8 cellular contexts compared by ENCODE assay signal in the genomic region with DNA sequence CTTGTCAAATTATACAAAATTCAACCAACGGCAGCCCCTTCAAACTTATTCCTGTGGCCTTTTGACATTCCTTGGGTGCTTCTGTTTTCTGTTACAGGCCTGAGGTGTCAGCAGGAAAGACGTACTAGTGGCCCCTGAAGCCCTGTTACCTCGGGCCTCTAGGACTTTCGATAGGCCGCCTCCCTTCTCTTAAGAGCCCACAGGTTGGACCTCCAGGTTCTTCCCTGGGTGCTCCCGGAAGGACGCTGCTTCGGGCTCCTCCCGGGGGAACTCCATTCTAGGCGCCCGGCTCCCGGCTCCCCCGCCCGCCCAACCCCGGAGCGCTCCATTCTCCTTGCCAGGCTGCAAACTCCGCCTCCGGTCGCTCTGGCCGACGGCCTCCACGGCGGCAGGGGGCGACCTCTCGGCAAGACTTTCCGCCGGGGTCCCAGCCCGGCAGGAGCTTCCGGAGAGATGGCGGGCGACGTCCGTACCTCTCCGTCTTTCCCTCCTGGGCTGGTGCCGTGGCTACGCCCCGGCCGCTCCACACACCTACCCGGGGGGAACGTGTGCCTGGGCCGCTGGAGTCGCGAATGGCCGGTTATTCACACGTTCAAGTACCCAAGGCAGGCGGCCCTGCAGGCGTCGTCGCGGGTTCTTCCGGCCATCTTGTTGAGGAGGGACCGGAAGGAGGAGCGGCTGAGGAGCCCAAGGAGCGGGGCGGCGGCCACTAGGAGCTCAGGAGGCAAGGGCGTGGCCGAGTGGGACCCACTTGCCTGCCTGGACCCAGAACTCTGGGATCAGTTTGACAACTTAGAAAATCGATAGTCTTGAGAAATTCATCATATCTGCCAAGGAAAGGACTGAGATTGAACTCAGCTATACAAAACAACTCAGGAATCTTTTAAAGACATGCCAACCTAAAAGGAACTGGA. TPM values are rescaled to one million over a fixed set of nuclear protein-coding genes. Genes with fewer than 3 reads are reported as not detected.
DNase-seq lines count a peak whose midpoint lies in the region; ATAC-seq and TF ChIP-seq lines count a peak whose summit lies in the region.

No MANE protein-coding gene starts in this region.

- ATAC-seq in GM21717 (IDR thresholded peaks at IDR 0.05; ENCODE audit: unreplicated experiment): peak; percentile 98

- H3K9me3 ChIP-seq in osteoblast (ENCODE audit: low read depth, low read length): peaks cover 3% of the 10 kb centered on the region
- H3K9me3 ChIP-seq in testis: no peaks in the 10 kb centered on the region

- no peaks in the 10 kb centered on the region for H3K79me2 ChIP-seq in osteoblast (ENCODE audit: insufficient read depth, low read length)

- CTCF ChIA-PET in activated naive CD4-positive, alpha-beta T cell treated with anti-CD3 and anti-CD28 coated beads for 36 hours (lab: Charles Lee): interaction anchor here (0.5 to 1.4 kb wide), 18 partner anchors 14 to 296 kb away, joined by 3 to 6 read pairs (median 4); partner anchors contain the start of gene BOLA3

- H3K4me2 ChIP-seq in osteoblast (ENCODE audit: insufficient read depth, low read length): peak overlapping the region; percentile 91

- intact Hi-C loops in activated naive CD4-positive, alpha-beta T cell treated with anti-CD3 and anti-CD28 coated beads for 36 hours (cut with micrococcal nuclease): loop anchor here (1.0 to 2.0 kb wide), 6 partner anchors 27 to 886 kb away; partner anchors contain the start of genes BOLA3, CCT7, MOB1A and MTHFD2
- intact Hi-C loops in testis (cut with DNase I; ENCODE audit: low total_unique reads): no loop called here

- H3K4me3 Mint-ChIP-seq in activated naive CD4-positive, alpha-beta T cell treated with anti-CD3 and anti-CD28 coated beads for 36 hours: peak overlapping the region; percentile 82

- 3 to 5% methylated on average over 25 to 45 of the region's 59 CpGs for WGBS in testis, 2 donors

- DNase-seq in EH (ENCODE audit: low read depth) (peak; percentile 80), KBM-7 (peak; percentile 92), SHP77 (lab: John Stamatoyannopoulos, UW) (peak; percentile 75 to 85), globus pallidus (ENCODE audit: low spot score) (peak; percentile 80), osteoblast (ENCODE audit: insufficient read length, low spot score, missing footprints) (peak; percentile 99), testis (peak; percentile 90)
- DNase-seq in activated naive CD4-positive, alpha-beta T cell treated with anti-CD3 and anti-CD28 coated beads for 36 hours: peak; percentile 88

- TF ChIP-seq CTCF in osteoblast (IDR thresholded peaks at IDR 0.05; ENCODE audit: extremely low read depth, low read depth, low read length) (peak; percentile 46), testis (IDR thresholded peaks at IDR 0.05) (peak; percentile 45 to 82 (median 63))

- H3K4me1 Mint-ChIP-seq in activated naive CD4-positive, alpha-beta T cell treated with anti-CD3 and anti-CD28 coated beads for 36 hours (ENCODE audit: low read depth): peaks cover 12% of the 10 kb centered on the region

- no peaks in the 10 kb centered on the region for H4K20me1 ChIP-seq in osteoblast (ENCODE audit: insufficient read depth, low read length)

- TF ChIP-seq POLR2A in testis (IDR thresholded peaks at IDR 0.05): no peak

- H3K4me3 ChIP-seq in osteoblast (ENCODE audit: insufficient read depth, low read length): peak overlapping the region; percentile 93
- peak overlapping the region; percentile 76 to 85 for H3K4me3 ChIP-seq in testis

- H3K27me3 Mint-ChIP-seq in activated naive CD4-positive, alpha-beta T cell treated with anti-CD3 and anti-CD28 coated beads for 36 hours (ENCODE audit: low read depth): no peaks in the 10 kb centered on the region

- H3K9me3 Mint-ChIP-seq in activated naive CD4-positive, alpha-beta T cell treated with anti-CD3 and anti-CD28 coated beads for 36 hours: peaks cover 24% of the 10 kb centered on the region

- peak overlapping the region; percentile 88 for H3K27ac Mint-ChIP-seq in activated naive CD4-positive, alpha-beta T cell treated with anti-CD3 and anti-CD28 coated beads for 36 hours

- H3K27me3 ChIP-seq in osteoblast (ENCODE audit: insufficient read depth, low read length): no peaks in the 10 kb centered on the region
- no peaks in the 10 kb centered on the region for H3K27me3 ChIP-seq in testis

- H3K27ac ChIP-seq in osteoblast (ENCODE audit: low read depth, low read length) (peak overlapping the region; percentile 69), testis (peak overlapping the region; percentile 89)

- no peaks in the 10 kb centered on the region for H3K36me3 ChIP-seq in osteoblast (ENCODE audit: insufficient read depth, low read length)
- H3K36me3 ChIP-seq in testis (ENCODE audit: low read depth, missing control alignments): no peaks in the 10 kb centered on the region

- in situ Hi-C loops in KBM-7 (cut with MboI; ENCODE audit: low pct_unique_long_range_greater_than_20kb, low sequenced_read_pairs): no loop called here

- H2AFZ ChIP-seq in osteoblast (ENCODE audit: low read length): peak overlapping the region; percentile 97

- H3K4me1 ChIP-seq in osteoblast (ENCODE audit: insufficient read depth, low read length) (peaks cover 9% of the 10 kb centered on the region), testis (peaks cover 5% of the 10 kb centered on the region)

- H3K36me3 Mint-ChIP-seq in activated naive CD4-positive, alpha-beta T cell treated with anti-CD3 and anti-CD28 coated beads for 36 hours (ENCODE audit: low read depth): peaks cover 11% of the 10 kb centered on the region

RNA-seq across cellular contexts. Expression of gene BOLA3, which starts 27.5 kb away (rescaled TPM):
- total RNA-seq in activated naive CD4-positive, alpha-beta T cell treated with anti-CD3 and anti-CD28 coated beads for 36 hours: 100 to 1,000 TPM; 103 to 112 TPM
- total RNA-seq in osteoblast (17.4 and 17.7 TPM in 2 replicates), testis (10 to 100 TPM; 40.2 to 56.2 TPM)
- 41.9 TPM for polyA plus RNA-seq in testis (ENCODE audit: insufficient read depth, low read depth, low replicate concordance)

RNA-seq across cellular contexts. Expression of gene MOB1A, which starts 58.5 kb away (rescaled TPM):
- total RNA-seq in activated naive CD4-positive, alpha-beta T cell treated with anti-CD3 and anti-CD28 coated beads for 36 hours: 100 to 1,000 TPM; 129 to 131 TPM
- 122 and 133 TPM in 2 replicates for total RNA-seq in osteoblast
- total RNA-seq in testis: 10 to 100 TPM; 66.0 to 66.4 TPM
- polyA plus RNA-seq in testis (ENCODE audit: insufficient read depth, low read depth, low replicate concordance): 73.9 TPM

Comparison
In these comparisons a context has a peak if more than half of its experiments do, and no peak if none do; other contexts are left out.
1. Peak in every context shown above with its lines: DNase-seq, ATAC-seq, H3K4me3 ChIP-seq and H3K27ac ChIP-seq.